ENCODE assay signal across 14 cellular contexts in genomic region chr18:73891572-73892421, GRCh38.
DNase-seq lines count a peak whose midpoint lies in the region; ATAC-seq, FAIRE-seq and TF ChIP-seq lines count a peak whose summit lies in the region.
"Had no signal": no experiment of that assay in that cellular context is flagged by ENCODE, and none has a peak within 500 bp of the region (broad histone marks: within the 10 kb centered on the region; RNA-seq: fewer than 3 reads in every experiment).

No MANE protein-coding gene starts in this region.

- no peaks in the 10 kb centered on the region for H3K36me3 ChIP-seq in suprapubic skin
- H3K36me3 ChIP-seq: upper lobe of right lung had no signal

- peak; percentile 31 for TF ChIP-seq CTCF in HFFc6 (IDR thresholded peaks at IDR 0.05)
- no peak for TF ChIP-seq CTCF in suprapubic skin (IDR thresholded peaks at IDR 0.05)

- no peak overlapping the region for H3K27ac ChIP-seq in suprapubic skin
- H3K27ac ChIP-seq: upper lobe of right lung had no signal

- H3K4me1 ChIP-seq in suprapubic skin: no peaks in the 10 kb centered on the region
- H3K4me1 ChIP-seq: upper lobe of right lung had no signal

- TF ChIP-seq POLR2A in suprapubic skin (IDR thresholded peaks at IDR 0.05): no peak

- H3K36me3 Mint-ChIP-seq in HFFc6 (ENCODE audit: low read depth): no peaks in the 10 kb centered on the region

- no peaks in the 10 kb centered on the region for H3K9me3 Mint-ChIP-seq in HFFc6
- H3K9me3 Mint-ChIP-seq: activated naive CD8-positive, alpha-beta T cell treated with anti-CD3 and anti-CD28 coated beads, Interleukin-2, amount 50 U/mL, for 24 hours had no signal

- DNase-seq in DMS53 (lab: John Stamatoyannopoulos, UW): peak; percentile 87
- no peak for DNase-seq in HFFc6
- DNase-seq in islet precursor cell: peak; percentile 72
- no peak for DNase-seq in frontal cortex (ENCODE audit: low spot score in 2 of 2)
- DNase-seq in suprapubic skin (ENCODE audit: low spot score in 2 of 2): no peak
- DNase-seq in GM19240 (ENCODE audit: insufficient read length, low spot score): no peak
- DNase-seq: activated CD4-positive, alpha-beta T cell treated with anti-CD3 and anti-CD28 coated beads for 4 hours; activated naive CD8-positive, alpha-beta T cell treated with anti-CD3 and anti-CD28 coated beads, Interleukin-2, amount 50 U/mL, for 24 hours; NCI-H226; upper lobe of right lung had no signal

- H3K27me3 Mint-ChIP-seq in HFFc6 (ENCODE audit: insufficient read depth): peaks cover 2% of the 10 kb centered on the region

- H3K9me3 ChIP-seq in suprapubic skin: no peaks in the 10 kb centered on the region
- H3K9me3 ChIP-seq: upper lobe of right lung had no signal

- FAIRE-seq in frontal cortex (lab: Jason Lieb, UNC): no peak
- FAIRE-seq: GM18507 had no signal

- TF ChIP-seq EP300 in suprapubic skin (IDR thresholded peaks at IDR 0.05): no peak

- 0 out of 3 replicates have a peak, but pooled peaks have one; percentile 22 for ATAC-seq in SK-N-SH treated with all-trans-retinoic acid at 6 μM for 48 hours
- no peak for ATAC-seq in GM21526 (IDR thresholded peaks at IDR 0.05; ENCODE audit: low FRiP score, unreplicated experiment)
- ATAC-seq: activated naive CD8-positive, alpha-beta T cell treated with anti-CD3 and anti-CD28 coated beads, Interleukin-2, amount 50 U/mL, for 24 hours; sciatic nerve; upper lobe of right lung had no signal

- H3K27ac Mint-ChIP-seq in HFFc6: no peak overlapping the region
- H3K27ac Mint-ChIP-seq: activated naive CD8-positive, alpha-beta T cell treated with anti-CD3 and anti-CD28 coated beads, Interleukin-2, amount 50 U/mL, for 24 hours had no signal

- H3K4me3 ChIP-seq in suprapubic skin: no peak overlapping the region
- H3K4me3 ChIP-seq: upper lobe of right lung had no signal

- 48% methylated on average over 20 of the region's 20 CpGs for WGBS in suprapubic skin

- H3K4me1 Mint-ChIP-seq in HFFc6 (ENCODE audit: low read depth): peaks cover 7% of the 10 kb centered on the region; the same call in 1 of the 2 replicates

- no peak overlapping the region for H3K4me3 Mint-ChIP-seq in HFFc6
- H3K4me3 Mint-ChIP-seq: activated naive CD8-positive, alpha-beta T cell treated with anti-CD3 and anti-CD28 coated beads, Interleukin-2, amount 50 U/mL, for 24 hours had no signal

- no peaks in the 10 kb centered on the region for H3K27me3 ChIP-seq in suprapubic skin
- H3K27me3 ChIP-seq: upper lobe of right lung had no signal

TF ChIP-seq in SK-N-SH treated with all-trans-retinoic acid at 6 μM for 48 hours, 23 proteins besides CTCF, POLR2A, EP300 and RAD21:
- TF ChIP-seq GLIS3 (CRISPR knock-in tag; IDR thresholded peaks at IDR 0.05): no peak
- no peak for TF ChIP-seq TCF4 (CRISPR knock-in tag; IDR thresholded peaks at IDR 0.05; ENCODE audit: borderline replicate concordance)
- no peak for TF ChIP-seq PATZ1 (CRISPR knock-in tag; IDR thresholded peaks at IDR 0.05; ENCODE audit: borderline replicate concordance)
- no peak for TF ChIP-seq POU6F1 (CRISPR knock-in tag; IDR thresholded peaks at IDR 0.05; ENCODE audit: borderline replicate concordance, low read depth)
- no peak for TF ChIP-seq OSR1 (CRISPR knock-in tag; IDR thresholded peaks at IDR 0.05)
- no peak for TF ChIP-seq ZNF8 (CRISPR knock-in tag; IDR thresholded peaks at IDR 0.05)
- TF ChIP-seq CSDC2 (CRISPR knock-in tag; IDR thresholded peaks at IDR 0.05): no peak
- no peak for TF ChIP-seq SNAI2 (CRISPR knock-in tag; IDR thresholded peaks at IDR 0.05)
- no peak for TF ChIP-seq ZNF70 (CRISPR knock-in tag; IDR thresholded peaks at IDR 0.05)
- no peak for TF ChIP-seq RARB (CRISPR knock-in tag; IDR thresholded peaks at IDR 0.05)
- no peak for TF ChIP-seq ISL1 (CRISPR knock-in tag; IDR thresholded peaks at IDR 0.05)
- TF ChIP-seq CSRNP3 (CRISPR knock-in tag; IDR thresholded peaks at IDR 0.05): no peak

Comparison
In these comparisons a context has a peak if more than half of its experiments do, and no peak if none do; other contexts are left out.
1. DNase-seq: peak in DMS53 (single experiment) and islet precursor cell (single experiment); none in HFFc6 (single experiment), frontal cortex (0 of 2), suprapubic skin (0 of 2) and GM19240 (single experiment).